ENCODE assay signal across 8 cellular contexts in the genomic region with DNA sequence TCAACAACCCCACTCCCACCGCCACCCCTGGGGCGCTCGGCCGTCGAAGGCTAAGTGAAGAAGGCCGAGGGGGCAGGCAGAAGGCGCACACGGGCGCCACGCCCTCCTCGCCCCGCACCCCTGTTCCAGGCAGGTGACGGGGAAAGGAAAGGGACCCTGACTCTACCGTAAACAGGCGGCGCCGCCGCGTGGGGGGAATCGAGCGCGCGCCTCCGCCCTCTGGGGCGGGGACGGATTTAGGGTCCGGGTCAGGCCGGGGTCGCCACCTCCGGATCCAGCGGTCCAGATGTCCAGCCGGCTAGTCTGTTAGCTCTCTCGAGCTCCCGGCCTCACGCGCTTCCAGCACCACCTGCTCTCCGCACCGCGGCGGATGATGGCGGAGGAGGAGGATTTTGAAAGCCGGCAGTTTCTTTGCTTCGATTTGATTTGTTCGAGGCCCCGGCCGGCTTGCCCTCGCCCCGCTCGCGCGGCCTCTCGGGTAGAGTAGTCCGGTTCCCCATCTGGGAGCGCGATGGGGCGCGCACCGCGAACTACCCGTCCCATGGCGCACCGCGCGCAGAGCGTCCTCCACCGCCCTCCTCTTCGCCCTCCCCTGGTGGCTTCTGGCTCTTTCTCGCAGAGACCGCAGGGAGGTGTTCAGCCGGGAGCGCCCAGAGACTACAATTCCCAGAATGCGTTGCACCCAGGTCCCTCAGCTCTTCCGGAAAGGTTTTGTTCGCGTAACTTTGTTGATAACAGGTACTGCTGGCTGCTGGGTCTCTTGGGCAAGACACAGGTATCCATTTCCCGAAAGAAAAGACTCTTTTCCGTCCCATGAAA. TPM values are rescaled to one million over a fixed set of nuclear protein-coding genes. Genes with fewer than 3 reads are reported as not detected.
DNase-seq lines count a peak whose midpoint lies in the region; ATAC-seq and TF ChIP-seq lines count a peak whose summit lies in the region.

A gene with protein sequence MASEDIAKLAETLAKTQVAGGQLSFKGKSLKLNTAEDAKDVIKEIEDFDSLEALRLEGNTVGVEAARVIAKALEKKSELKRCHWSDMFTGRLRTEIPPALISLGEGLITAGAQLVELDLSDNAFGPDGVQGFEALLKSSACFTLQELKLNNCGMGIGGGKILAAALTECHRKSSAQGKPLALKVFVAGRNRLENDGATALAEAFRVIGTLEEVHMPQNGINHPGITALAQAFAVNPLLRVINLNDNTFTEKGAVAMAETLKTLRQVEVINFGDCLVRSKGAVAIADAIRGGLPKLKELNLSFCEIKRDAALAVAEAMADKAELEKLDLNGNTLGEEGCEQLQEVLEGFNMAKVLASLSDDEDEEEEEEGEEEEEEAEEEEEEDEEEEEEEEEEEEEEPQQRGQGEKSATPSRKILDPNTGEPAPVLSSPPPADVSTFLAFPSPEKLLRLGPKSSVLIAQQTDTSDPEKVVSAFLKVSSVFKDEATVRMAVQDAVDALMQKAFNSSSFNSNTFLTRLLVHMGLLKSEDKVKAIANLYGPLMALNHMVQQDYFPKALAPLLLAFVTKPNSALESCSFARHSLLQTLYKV (minus strand): TSS at position 368 of the 819 bp plus-strand sequence. CDS start 5,143 bp downstream, outside the sequence.

- H3K27me3 ChIP-seq in PC-9 (ENCODE audit: insufficient read depth, low read depth), result no peaks in the 10 kb centered on the region

- DNase-seq in DMS53 treated with DMSO at 0.1 percent for 48 hours (lab: John Stamatoyannopoulos, UW; ENCODE audit: unreplicated experiment) (peak; percentile 95), PC-9 (peak; percentile 98), epithelial cell of prostate (ENCODE audit: low read depth, low spot score) (peak; percentile 95), mucosa of descending colon (peak; percentile 98 to 99 (median 99))
- DNase-seq in Jurkat, Clone E6-1 (ENCODE audit: low read depth, low spot score), result peak; percentile 98
- DNase-seq in activated T-cell treated with anti-CD3 and anti-CD28 coated beads, Interleukin-2, amount 50 U/mL, for 1 hour, result peak; percentile 97
- peak; percentile 96 for DNase-seq in stimulated activated CD8-positive, alpha-beta memory T cell treated with anti-CD3 and anti-CD28 coated beads, Interleukin-4, amount 100 ng/mL, for 24 hours (ENCODE audit: low read depth)

- H3K4me2 ChIP-seq in PC-9, result peak within 1 kb of the TSS; percentile 98

- TF ChIP-seq CTCF in PC-9 (conservative IDR thresholded peaks at IDR 0.05) (0 out of 2 replicates have a peak, but pooled peaks have one; percentile 20), mucosa of descending colon (IDR thresholded peaks at IDR 0.05) (peak; percentile 34)

- POLR2A ChIA-PET in PC-9 (lab: Charles Lee; ENCODE audit: unreplicated experiment), result interaction anchor here (0.5 to 1.2 kb wide), 7 partner anchors 15 to 162 kb away, joined by 4 to 10 read pairs (median 7); partner anchors contain the start of genes TEF and ZC3H7B

- peaks cover 30% of the 10 kb centered on the region for H4K20me1 ChIP-seq in PC-9 (ENCODE audit: insufficient read depth)

- H2AFZ ChIP-seq in PC-9, result peak within 1 kb of the TSS; percentile 86

- H3K9me3 ChIP-seq in PC-9 (ENCODE audit: insufficient read depth, low read depth) (no peaks in the 10 kb centered on the region), mucosa of descending colon (no peaks in the 10 kb centered on the region)

- ATAC-seq in GM21619 (IDR thresholded peaks at IDR 0.05; ENCODE audit: unreplicated experiment), result peak; percentile 91
- ATAC-seq in mucosa of descending colon, result peak; percentile 96

- intact Hi-C loops in PC-9 (cut with micrococcal nuclease; ENCODE audit: unreplicated experiment), result loop anchor here (1.0 to 5.0 kb wide), 4 partner anchors 15 to 160 kb away; partner anchors contain the start of genes TEF, TOB2 and ZC3H7B
- intact Hi-C loops in mucosa of descending colon (cut with DNase I, micrococcal nuclease), result no loop called here

- H3K9me2 ChIP-seq in PC-9 (ENCODE audit: insufficient read depth), result no peaks in the 10 kb centered on the region

- H3K79me2 ChIP-seq in PC-9 (ENCODE audit: low read depth), result peaks cover 57% of the 10 kb centered on the region

- H3K4me3 ChIP-seq in Jurkat, Clone E6-1 (ENCODE audit: low read length), result peak within 1 kb of the TSS; percentile 74
- peak within 1 kb of the TSS; percentile 99 for H3K4me3 ChIP-seq in PC-9
- peak within 1 kb of the TSS; percentile 90 for H3K4me3 ChIP-seq in mucosa of descending colon

- TSS peak; percentile 35 for BruUV-seq in PC-9 (replicated peaks; lab: Mats Ljungman, UMichigan)

- H3K36me3 ChIP-seq in PC-9 (ENCODE audit: low read depth), result peaks cover 22% of the 10 kb centered on the region
- peaks cover 5% of the 10 kb centered on the region for H3K36me3 ChIP-seq in mucosa of descending colon (ENCODE audit: low read depth)

- CTCF ChIA-PET in PC-9 (lab: Charles Lee), result interaction anchor here (0.5 kb wide), 1 partner anchor 189 kb away, joined by 7 read pairs; no protein-coding TSS in a partner anchor

- H3F3A ChIP-seq in PC-9 (ENCODE audit: insufficient read depth, low read depth), result peaks cover 86% of the 10 kb centered on the region

- H3K27ac ChIP-seq in PC-9, result peak within 1 kb of the TSS; percentile 93
- peak within 1 kb of the TSS; percentile 99 for H3K27ac ChIP-seq in epithelial cell of prostate

- H3K4me1 ChIP-seq in PC-9 (replicated peaks; ENCODE audit: insufficient read depth) (peaks cover 58% of the 10 kb centered on the region), mucosa of descending colon (ENCODE audit: low read depth) (peaks cover 12% of the 10 kb centered on the region)

RNA-seq across cellular contexts. Expression of the gene that starts here (rescaled TPM):
- 91.4 TPM for polyA plus RNA-seq in Jurkat, Clone E6-1 (2012; ENCODE audit: insufficient read depth, insufficient read length)
- total RNA-seq in PC-9 (2021), result 142 and 160 TPM in 2 replicates
- total RNA-seq in mucosa of descending colon, result 10 to 100 TPM; 26.9 to 48.9 (median 35.3) TPM

Comparison
In these comparisons a context has a peak if more than half of its experiments do, and no peak if none do; other contexts are left out.
1. Peak in every context shown above with its lines: DNase-seq, ATAC-seq, H3K4me3 ChIP-seq and H3K27ac ChIP-seq.